In the genomic region with DNA sequence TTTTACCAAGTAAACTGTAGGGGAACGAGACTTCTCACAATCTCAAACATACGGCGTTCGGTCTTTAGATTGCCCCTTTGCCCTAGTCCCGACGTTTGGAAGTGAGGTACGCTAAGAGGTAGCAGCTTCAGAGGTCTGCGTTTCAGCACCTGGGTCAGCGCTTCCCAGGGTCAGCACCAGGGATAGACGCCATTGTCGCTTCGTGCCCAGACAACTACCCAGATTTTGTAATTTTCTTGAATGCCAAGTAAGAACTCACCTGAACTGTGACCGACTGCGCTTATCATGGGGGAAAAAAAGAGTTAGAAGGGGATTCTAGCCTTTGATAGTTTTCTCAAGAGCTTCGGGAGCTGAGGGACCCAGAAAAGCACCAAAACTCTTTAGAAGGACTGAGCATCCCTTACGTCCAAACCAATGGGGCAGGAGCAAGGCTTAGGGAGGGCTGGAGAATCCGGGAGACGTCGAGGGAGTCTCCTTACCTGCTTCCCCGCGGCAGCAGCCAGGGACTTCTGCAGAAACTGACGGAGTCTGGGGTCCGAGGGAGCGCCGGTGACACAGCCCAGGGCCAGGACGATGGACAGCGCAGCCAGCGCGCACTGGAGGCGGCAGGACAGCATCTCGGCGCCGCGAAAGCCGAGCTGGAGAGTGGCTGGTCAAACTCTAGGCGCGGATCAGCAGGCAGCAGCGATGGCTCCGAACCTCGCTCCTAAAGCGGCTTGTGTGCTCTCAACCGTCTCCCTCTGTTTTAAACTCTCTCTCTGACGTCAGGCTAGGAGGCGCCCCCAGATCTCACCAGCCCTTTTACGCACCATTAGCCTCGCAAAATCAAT, we compare ENCODE assay signal across 8 cellular contexts. TPM values are rescaled to one million over a fixed set of nuclear protein-coding genes. Genes with fewer than 3 reads are reported as not detected.
DNase-seq lines count a peak whose midpoint lies in the region; ATAC-seq and TF ChIP-seq lines count a peak whose summit lies in the region.

A gene (minus strand): TSS at position 720 of the 830 bp plus-strand sequence. CDS start 103 bp downstream, at position 617.

- no peak within 1 kb of the TSS for H3K9ac ChIP-seq in DND-41 (ENCODE audit: low read depth, low read length)

- peak; percentile 60 for DNase-seq in DND-41
- DNase-seq in NCI-H1048 (lab: John Stamatoyannopoulos, UW), result peak; percentile 26
- DNase-seq in ecto neural progenitor cell (ENCODE audit: low spot score), result peak; percentile 85
- peak; percentile 53 for DNase-seq in mucosa of gallbladder (ENCODE audit: low spot score)
- DNase-seq in GM13977 (ENCODE audit: low spot score), result no peak
- DNase-seq in NCI-H1105 (lab: John Stamatoyannopoulos, UW), result no peak

- no peaks in the 10 kb centered on the region for H3K36me3 ChIP-seq in DND-41 (ENCODE audit: insufficient read depth, low read length)

- in situ Hi-C loops in GM13977 (cut with MboI; ENCODE audit: low pct_unique_long_range_greater_than_20kb, low sequenced_read_pairs, unreplicated experiment), result no loop called here

- no peaks in the 10 kb centered on the region for H3K4me1 ChIP-seq in DND-41 (ENCODE audit: insufficient read depth, low read length)

- H3K4me3 ChIP-seq in DND-41 (ENCODE audit: low read depth in 1 of 2, low read length in 2 of 2), result no peak within 1 kb of the TSS

- H3K4me2 ChIP-seq in DND-41 (ENCODE audit: insufficient read depth, low read length), result no peak within 1 kb of the TSS

- no peak within 1 kb of the TSS for H2AFZ ChIP-seq in DND-41 (ENCODE audit: low read depth, low read length)

- H3K27me3 ChIP-seq in DND-41 (ENCODE audit: insufficient read depth, low read length, poor library complexity), result peaks cover 3% of the 10 kb centered on the region

- no peaks in the 10 kb centered on the region for H3K9me3 ChIP-seq in DND-41 (ENCODE audit: insufficient read depth, low read length, severe bottlenecking)

- no peak within 1 kb of the TSS for H3K27ac ChIP-seq in DND-41 (ENCODE audit: low read length)

- TF ChIP-seq CTCF in DND-41 (IDR thresholded peaks at IDR 0.05; ENCODE audit: borderline replicate concordance, extremely low read depth, low read length, poor library complexity, severe bottlenecking), result no peak
- TF ChIP-seq CTCF in GM13977 (IDR thresholded peaks at IDR 0.05; ENCODE audit: extremely low read depth, insufficient read depth, missing control alignments), result no peak

- no peaks in the 10 kb centered on the region for H4K20me1 ChIP-seq in DND-41 (ENCODE audit: insufficient read depth, low read length)

- H3K79me2 ChIP-seq in DND-41 (ENCODE audit: insufficient read depth, low read length), result no peaks in the 10 kb centered on the region

- ATAC-seq in DND-41 (ENCODE audit: insufficient read depth, low read depth) (peak; percentile 81), HG02588 (IDR thresholded peaks at IDR 0.05; ENCODE audit: unreplicated experiment) (no peak), HG03565 (IDR thresholded peaks at IDR 0.05; ENCODE audit: unreplicated experiment) (no peak)

RNA-seq across cellular contexts. Expression of the gene that starts here (rescaled TPM):
- 3.0 TPM for total RNA-seq in mucosa of gallbladder

Comparison
In these comparisons a context has a peak if more than half of its experiments do, and no peak if none do; other contexts are left out.
1. DNase-seq: peak in DND-41 (single experiment), NCI-H1048 (single experiment), ecto neural progenitor cell (single experiment) and mucosa of gallbladder (single experiment); none in GM13977 (single experiment) and NCI-H1105 (single experiment).